ENCODE assay signal across 17 cellular contexts in the genomic region with DNA sequence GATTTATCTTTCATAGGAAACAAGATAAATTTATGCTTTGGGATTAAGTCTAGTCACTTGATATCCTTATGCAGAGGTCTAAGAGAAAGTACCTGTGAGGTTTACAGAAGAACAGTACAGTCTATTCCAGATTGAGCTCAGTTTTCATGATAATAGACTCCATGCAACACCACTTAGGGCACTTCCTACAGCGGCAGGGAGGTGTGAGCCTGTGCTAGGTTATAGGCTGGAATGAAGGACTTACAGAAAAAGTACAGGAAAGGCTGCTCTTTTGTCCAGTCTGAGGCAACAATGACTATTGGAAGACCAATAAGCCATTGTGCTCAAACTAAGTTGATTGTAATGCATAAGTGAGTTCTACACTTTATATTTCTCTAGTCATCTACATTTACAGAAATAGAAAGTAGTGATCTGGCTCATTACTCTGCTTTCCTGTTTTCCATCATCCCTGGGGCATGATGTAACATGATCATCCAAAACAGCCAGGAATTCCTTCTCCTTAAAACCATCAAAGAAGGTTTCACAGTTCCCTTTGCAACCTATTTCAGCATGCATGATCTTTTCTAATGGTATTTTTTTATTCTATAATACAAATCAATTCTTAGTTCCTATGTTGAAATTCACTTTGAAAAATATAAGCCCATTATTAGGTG.
A peak's percentile ranks its signal among the peaks of the same experiment; 100 is the strongest.
DNase-seq lines count a peak whose midpoint lies in the region; ATAC-seq and TF ChIP-seq lines count a peak whose summit lies in the region.
"Had no signal": no experiment of that assay in that cellular context is flagged by ENCODE, and none has a peak within 500 bp of the region (broad histone marks: within the 10 kb centered on the region; RNA-seq: fewer than 3 reads in every experiment).

No MANE protein-coding gene starts in this region.

- 48% methylated on average over 1 of the region's 1 CpG for WGBS in SK-N-SH (ENCODE audit: low lambda C conversion rate)

- H3K4me3 ChIP-seq in SK-N-SH (ENCODE audit: low read depth in 2 of 2, low read length in 1 of 2), result no peak overlapping the region
- H3K4me3 ChIP-seq: GM23248 had no signal

- no peaks in the 10 kb centered on the region for H3F3A ChIP-seq in SK-N-SH (replicated peaks; ENCODE audit: insufficient read depth)

- H3K4me2 ChIP-seq in SK-N-SH, result no peak overlapping the region

- no peak overlapping the region for H3K9ac ChIP-seq in SK-N-SH
- H3K9ac ChIP-seq: GM23248 had no signal

- TF ChIP-seq RAD21 in SK-N-SH (IDR thresholded peaks at IDR 0.05; ENCODE audit: low read length), result no peak

- no peak for DNase-seq in SK-N-SH
- DNase-seq in dermis blood vessel endothelial cell, result peak; percentile 25
- DNase-seq in left kidney (ENCODE audit: low read depth, low spot score), result peak; percentile 58
- no peak for DNase-seq in GM19238 (ENCODE audit: insufficient read length, low spot score)
- no peak for DNase-seq in Right ventricle myocardium superior
- no peak for DNase-seq in T1000 (lab: John Stamatoyannopoulos, UW)
- no peak for DNase-seq in posterior cingulate gyrus
- DNase-seq: AML-193, DMS79 treated with DMSO at 0.1 percent for 48 hours, GM23248, NCI-H1092 treated with DMSO at 0.1 percent for 48 hours, NCI-H2081, NCI-H748 treated with DMSO at 0.1 percent for 48 hours had no signal

- H3K27ac ChIP-seq in SK-N-SH (ENCODE audit: low read depth in 2 of 2, low read length in 1 of 2), result peak overlapping the region in 1 of 2 experiments; percentile 60; a peak in 1 of 4 replicates
- H3K27ac ChIP-seq: 22Rv1, C4-2B, GM23248 had no signal

- no peaks in the 10 kb centered on the region for H3K36me3 ChIP-seq in SK-N-SH (replicated peaks in 1 of 2; ENCODE audit: control insufficient read depth in 1 of 2, insufficient read depth in 2 of 2, low read length in 1 of 2)

- no peak for TF ChIP-seq CTCF in SK-N-SH (IDR thresholded peaks at IDR 0.05)

- no peak for TF ChIP-seq EP300 in SK-N-SH (IDR thresholded peaks at IDR 0.05; ENCODE audit: borderline replicate concordance in 1 of 2, low read depth in 1 of 2, low read length in 1 of 2)

- H3K9me2 ChIP-seq in SK-N-SH, result no peaks in the 10 kb centered on the region

- peak; percentile 59 for ATAC-seq in SK-N-SH treated with all-trans-retinoic acid at 6 μM for 48 hours
- ATAC-seq in Right ventricle myocardium superior (ENCODE audit: poor library complexity), result no peak
- ATAC-seq: Right ventricle myocardium inferior had no signal

- intact Hi-C loops in Right ventricle myocardium superior (cut with DNase I) (no loop called here), posterior cingulate gyrus (cut with DNase I) (no loop called here)

- no peak overlapping the region for H2AFZ ChIP-seq in SK-N-SH (ENCODE audit: low read depth)
- H2AFZ ChIP-seq: GM23248 had no signal

- H4K20me1 ChIP-seq in SK-N-SH (ENCODE audit: insufficient read depth), result no peaks in the 10 kb centered on the region

- POLR2A ChIA-PET in SK-N-SH (lab: Yijun Ruan, JAX), result no interaction called here

- CTCF ChIA-PET in SK-N-SH (lab: Yijun Ruan, JAX), result no interaction called here

- no peaks in the 10 kb centered on the region for H3K9me3 ChIP-seq in SK-N-SH

- no peaks in the 10 kb centered on the region for H3K79me2 ChIP-seq in SK-N-SH (ENCODE audit: insufficient read depth)

- H3K4me1 ChIP-seq in SK-N-SH (ENCODE audit: control insufficient read depth in 1 of 2, insufficient read depth in 2 of 2, low read depth in 1 of 2, low read length in 1 of 2), result peaks cover 0 to 3% of the 10 kb centered on the region in 2 experiments; a peak in 2 of 4 replicates

- no peaks in the 10 kb centered on the region for H3K27me3 ChIP-seq in SK-N-SH (ENCODE audit: insufficient read depth)

TF ChIP-seq in SK-N-SH treated with all-trans-retinoic acid at 6 μM for 48 hours, 23 proteins besides CTCF, POLR2A, EP300 and RAD21:
- TF ChIP-seq OSR1 (CRISPR knock-in tag; IDR thresholded peaks at IDR 0.05) (no peak), TOX (CRISPR knock-in tag; IDR thresholded peaks at IDR 0.05; ENCODE audit: borderline replicate concordance) (no peak), ISL1 (CRISPR knock-in tag; IDR thresholded peaks at IDR 0.05) (no peak), ZC3H10 (CRISPR knock-in tag; IDR thresholded peaks at IDR 0.05) (no peak), CREB5 (CRISPR knock-in tag; IDR thresholded peaks at IDR 0.05; ENCODE audit: low read depth) (no peak)
TF ChIP-seq in SK-N-SH treated with all-trans-retinoic acid at 6 μM for 48 hours: peak in this region for 0.

TF ChIP-seq in SK-N-SH, 30 proteins besides CTCF, POLR2A, EP300 and RAD21:
- TF ChIP-seq USF1 (IDR thresholded peaks at IDR 0.05; ENCODE audit: borderline replicate concordance, low read depth) (no peak), JUND (IDR thresholded peaks at IDR 0.05) (no peak), IRF3 (IDR thresholded peaks at IDR 0.05; ENCODE audit: low read depth, low read length) (no peak), GATA2 (CRISPR knock-in tag; IDR thresholded peaks at IDR 0.05) (no peak), EZH2phosphoT487 (IDR thresholded peaks at IDR 0.05; ENCODE audit: borderline replicate concordance, low read depth) (no peak), ELF1 (IDR thresholded peaks at IDR 0.05) (no peak), FOXJ3 (CRISPR knock-in tag; IDR thresholded peaks at IDR 0.05) (no peak), MAX (IDR thresholded peaks at IDR 0.05; ENCODE audit: low read depth) (no peak), REST (IDR thresholded peaks at IDR 0.05; ENCODE audit: low read depth, low read length) (no peak), SIN3A (IDR thresholded peaks at IDR 0.05; ENCODE audit: borderline replicate concordance, low read depth, low read length) (no peak), CHD2 (IDR thresholded peaks at IDR 0.05; ENCODE audit: low read length, partially characterized antibody) (no peak), MXI1 (IDR thresholded peaks at IDR 0.05; ENCODE audit: low read depth, low read length) (no peak)
- TF ChIP-seq, protein P1, sequence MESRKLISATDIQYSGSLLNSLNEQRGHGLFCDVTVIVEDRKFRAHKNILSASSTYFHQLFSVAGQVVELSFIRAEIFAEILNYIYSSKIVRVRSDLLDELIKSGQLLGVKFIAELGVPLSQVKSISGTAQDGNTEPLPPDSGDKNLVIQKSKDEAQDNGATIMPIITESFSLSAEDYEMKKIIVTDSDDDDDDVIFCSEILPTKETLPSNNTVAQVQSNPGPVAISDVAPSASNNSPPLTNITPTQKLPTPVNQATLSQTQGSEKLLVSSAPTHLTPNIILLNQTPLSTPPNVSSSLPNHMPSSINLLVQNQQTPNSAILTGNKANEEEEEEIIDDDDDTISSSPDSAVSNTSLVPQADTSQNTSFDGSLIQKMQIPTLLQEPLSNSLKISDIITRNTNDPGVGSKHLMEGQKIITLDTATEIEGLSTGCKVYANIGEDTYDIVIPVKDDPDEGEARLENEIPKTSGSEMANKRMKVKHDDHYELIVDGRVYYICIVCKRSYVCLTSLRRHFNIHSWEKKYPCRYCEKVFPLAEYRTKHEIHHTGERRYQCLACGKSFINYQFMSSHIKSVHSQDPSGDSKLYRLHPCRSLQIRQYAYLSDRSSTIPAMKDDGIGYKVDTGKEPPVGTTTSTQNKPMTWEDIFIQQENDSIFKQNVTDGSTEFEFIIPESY (IDR thresholded peaks at IDR 0.05; ENCODE audit: borderline replicate concordance, low read depth), result no peak
TF ChIP-seq in SK-N-SH: peak in this region for 0.

Comparison
In these comparisons a context has a peak if more than half of its experiments do, and no peak if none do; other contexts are left out.
1. DNase-seq: peak in dermis blood vessel endothelial cell (single experiment) and left kidney (single experiment); none in SK-N-SH (single experiment), GM19238 (single experiment), Right ventricle myocardium superior (single experiment), T1000 (single experiment) and posterior cingulate gyrus (0 of 10).